Comparison of ENCODE assay signal across 10 cellular contexts in genomic region chr12:124675881-124676688, GRCh38.
DNase-seq lines count a peak whose midpoint lies in the region; ATAC-seq, FAIRE-seq and TF ChIP-seq lines count a peak whose summit lies in the region.
"Had no signal": no experiment of that assay in that cellular context is flagged by ENCODE, and none has a peak within 500 bp of the region (broad histone marks: within the 10 kb centered on the region; RNA-seq: fewer than 3 reads in every experiment).

No MANE protein-coding gene starts in this region.

- no peak overlapping the region for H2AFZ ChIP-seq in mammary epithelial cell (ENCODE audit: low read depth, low read length)

- no peak overlapping the region for H3K9ac ChIP-seq in mammary epithelial cell (ENCODE audit: insufficient read depth, low read length)

- H3K27ac Mint-ChIP-seq in naive B cell: peak overlapping the region in 2 of 6 donors; percentile 33 to 58
- H3K27ac Mint-ChIP-seq: activated CD4-positive, alpha-beta memory T cell treated with anti-CD3 and anti-CD28 coated beads for 36 hours had no signal

- H3K27ac ChIP-seq in breast epithelium (peak overlapping the region; percentile 25 to 38), mammary epithelial cell (ENCODE audit: insufficient read depth, low read depth, low read length) (no peak overlapping the region), esophagus (ENCODE audit: low read depth in 2 of 2, low read length in 1 of 2) (peak overlapping the region; percentile 64 to 81), aorta (ENCODE audit: low read depth in 1 of 2, low read length in 2 of 2) (peak overlapping the region in 1 of 2 donors; percentile 41)

- ATAC-seq in naive B cell (ENCODE audit: low read depth in 2 of 2) (peak in 1 of 2 donors; percentile 32), aorta (ENCODE audit: low FRiP score) (peak; percentile 56), HG02623 (IDR thresholded peaks at IDR 0.05; ENCODE audit: unreplicated experiment) (no peak)

- CTCF ChIA-PET in mammary epithelial cell (lab: Charles Lee; ENCODE audit: low non-redundant PET): no interaction called here

- H3K79me2 ChIP-seq in mammary epithelial cell (ENCODE audit: insufficient read depth, low read length): no peaks in the 10 kb centered on the region

- in situ Hi-C loops in mammary epithelial cell (cut with MboI; ENCODE audit: low sequenced_read_pairs in 2 of 2): no loop called here

- H3K4me1 ChIP-seq in breast epithelium: peaks cover 2 to 8% of the 10 kb centered on the region in 2 donors
- peaks cover 3% of the 10 kb centered on the region for H3K4me1 ChIP-seq in mammary epithelial cell (ENCODE audit: insufficient read depth, low read length)
- H3K4me1 ChIP-seq in esophagus (ENCODE audit: control insufficient read depth in 2 of 2, insufficient read depth in 2 of 2, low read length in 1 of 2): peaks cover 0 to 18% of the 10 kb centered on the region in 2 donors
- no peaks in the 10 kb centered on the region for H3K4me1 ChIP-seq in aorta (ENCODE audit: control insufficient read depth in 1 of 2, insufficient read depth in 2 of 2, low read length in 2 of 2)

- dilution Hi-C loops in mammary epithelial cell (cut with HindIII; ENCODE audit: low sequenced_read_pairs): no loop called here

- peaks cover 0 to 11% (median 3%) of the 10 kb centered on the region in 3 donors for H3K27me3 Mint-ChIP-seq in naive B cell
- H3K27me3 Mint-ChIP-seq: activated CD4-positive, alpha-beta memory T cell treated with anti-CD3 and anti-CD28 coated beads for 36 hours had no signal

- H3K9me3 Mint-ChIP-seq in naive B cell: no peaks in the 10 kb centered on the region
- H3K9me3 Mint-ChIP-seq: activated CD4-positive, alpha-beta memory T cell treated with anti-CD3 and anti-CD28 coated beads for 36 hours had no signal

- DNase-seq in breast epithelium (ENCODE audit: low spot score in 2 of 2): no peak
- DNase-seq in mammary epithelial cell: no peak
- no peak for DNase-seq in naive B cell
- peak; percentile 81 to 91 for DNase-seq in aorta
- DNase-seq in GM12891 (ENCODE audit: insufficient read length, low spot score): no peak
- DNase-seq in NCI-H146 (lab: John Stamatoyannopoulos, UW): no peak
- DNase-seq: activated CD4-positive, alpha-beta memory T cell treated with anti-CD3 and anti-CD28 coated beads for 36 hours; NCI-H2171 treated with DMSO at 0.1 percent for 48 hours had no signal

- H3K4me3 Mint-ChIP-seq in naive B cell: peak overlapping the region in 5 of 8 donors; percentile 36 to 74 (median 55)
- H3K4me3 Mint-ChIP-seq: activated CD4-positive, alpha-beta memory T cell treated with anti-CD3 and anti-CD28 coated beads for 36 hours had no signal

- H3K36me3 ChIP-seq in breast epithelium (no peaks in the 10 kb centered on the region), mammary epithelial cell (ENCODE audit: insufficient read depth, low read length) (no peaks in the 10 kb centered on the region), esophagus (ENCODE audit: control insufficient read depth in 2 of 2, insufficient read depth in 2 of 2, low read length in 1 of 2) (no peaks in the 10 kb centered on the region), aorta (ENCODE audit: control insufficient read depth in 1 of 2, insufficient read depth in 2 of 2, low read length in 1 of 2) (no peaks in the 10 kb centered on the region)

- BruUV-seq in mammary epithelial cell (replicated peaks; lab: Mats Ljungman, UMichigan): no TSS peak

- H3K4me3 ChIP-seq in breast epithelium (peak overlapping the region in 2 of 3 donors; percentile 5 to 48), mammary epithelial cell (replicated peaks in 1 of 3; ENCODE audit: insufficient read depth in 1 of 3, low read depth in 2 of 3, low read length in 3 of 3) (no peak overlapping the region), esophagus (ENCODE audit: low read depth in 1 of 2, low read length in 2 of 2) (peak overlapping the region in 1 of 2 donors; percentile 9), aorta (ENCODE audit: low read length in 2 of 2) (peak overlapping the region in 1 of 2 donors; percentile 14)

- peaks cover 4 to 13% (median 7%) of the 10 kb centered on the region in 3 donors for H3K4me1 Mint-ChIP-seq in naive B cell

- 42% methylated on average over 18 of the region's 33 CpGs for WGBS in mammary epithelial cell (ENCODE audit: low coverage, missing lambda C conversion rate)
- WGBS in esophagus, 2 donors: 45 to 48% methylated on average over 33 of the region's 33 CpGs
- 13 to 17% methylated on average over 32 to 33 of the region's 33 CpGs for WGBS in aorta, 2 donors

- H3K36me3 Mint-ChIP-seq in naive B cell: no peaks in the 10 kb centered on the region
- H3K36me3 Mint-ChIP-seq: activated CD4-positive, alpha-beta memory T cell treated with anti-CD3 and anti-CD28 coated beads for 36 hours had no signal

- no peaks in the 10 kb centered on the region for H4K20me1 ChIP-seq in mammary epithelial cell (ENCODE audit: insufficient read depth, low read length)

- intact Hi-C loops in breast epithelium (cut with DNase I; ENCODE audit: low total_unique reads): no loop called here
- intact Hi-C loops in mammary epithelial cell (cut with micrococcal nuclease): no loop called here
- intact Hi-C loops in aorta (cut with DNase I): loop anchor here in 1 of 2 donors (5.0 to 10.0 kb wide), 3 partner anchors 49 to 291 kb away; partner anchors contain the start of gene NCOR2

- H3K4me2 ChIP-seq in mammary epithelial cell (ENCODE audit: insufficient read depth, low read depth, low read length): no peak overlapping the region

- H3K9me3 ChIP-seq in breast epithelium (no peaks in the 10 kb centered on the region), mammary epithelial cell (replicated peaks; ENCODE audit: insufficient read depth, low read length) (no peaks in the 10 kb centered on the region), esophagus (ENCODE audit: control insufficient read depth in 2 of 2, insufficient read depth in 1 of 2, low read depth in 1 of 2, low read length in 1 of 2) (no peaks in the 10 kb centered on the region), aorta (ENCODE audit: control insufficient read depth, low read length) (no peaks in the 10 kb centered on the region)

- H3K27me3 ChIP-seq in breast epithelium (no peaks in the 10 kb centered on the region), mammary epithelial cell (ENCODE audit: insufficient read depth, low read length) (no peaks in the 10 kb centered on the region), esophagus (ENCODE audit: control insufficient read depth in 1 of 2, insufficient read depth in 2 of 2, low read length in 2 of 2) (no peaks in the 10 kb centered on the region), aorta (ENCODE audit: control insufficient read depth in 1 of 2, insufficient read depth in 2 of 2, low read length in 1 of 2) (no peaks in the 10 kb centered on the region)

- no peak for TF ChIP-seq CTCF in breast epithelium (IDR thresholded peaks at IDR 0.05)
- TF ChIP-seq CTCF in mammary epithelial cell (conservative IDR thresholded peaks at IDR 0.05 in 1 of 2, IDR thresholded peaks at IDR 0.05 in 1 of 2; ENCODE audit: extremely low read depth in 1 of 2, insufficient read depth in 1 of 2, low read depth in 1 of 2, low read length in 2 of 2): no peak

- no peak for TF ChIP-seq POLR2A in breast epithelium (IDR thresholded peaks at IDR 0.05)
- TF ChIP-seq POLR2A in GM12891 (IDR thresholded peaks at IDR 0.05; ENCODE audit: low read depth, low read length): no peak

- FAIRE-seq in GM12891 (lab: Jason Lieb, UNC): no peak

TF ChIP-seq in GM12891, 5 proteins besides CTCF, POLR2A, EP300 and RAD21:
- no peak for TF ChIP-seq SPI1 (IDR thresholded peaks at IDR 0.05; ENCODE audit: low read depth, low read length)
- no peak for TF ChIP-seq POU2F2 (IDR thresholded peaks at IDR 0.05; ENCODE audit: low read depth, low read length)
- no peak for TF ChIP-seq TAF1 (IDR thresholded peaks at IDR 0.05; ENCODE audit: low read depth, low read length)
- TF ChIP-seq POLR2AphosphoS5 (IDR thresholded peaks at IDR 0.05; ENCODE audit: low read depth, low read length): no peak
- no peak for TF ChIP-seq PAX5 (IDR thresholded peaks at IDR 0.05; ENCODE audit: insufficient read depth, low read length, severe bottlenecking)

Comparison
In these comparisons a context has a peak if more than half of its experiments do, and no peak if none do; other contexts are left out.
1. H3K4me3 ChIP-seq: peak in breast epithelium (2 of 3); none in mammary epithelial cell (0 of 3).
2. DNase-seq: peak in aorta (2 of 2); none in breast epithelium (0 of 2), mammary epithelial cell (single experiment), naive B cell (single experiment), GM12891 (single experiment) and NCI-H146 (single experiment).